In genomic region chr2:200068642-200069041, GRCh38 we compare ENCODE assay signal across 28 cellular contexts.
"Had no signal": no experiment of that assay in that cellular context is flagged by ENCODE, and none has a peak within 500 bp of the region (broad histone marks: within the 10 kb centered on the region; RNA-seq: fewer than 3 reads in every experiment).

No MANE protein-coding gene starts in this region.

- DNase-seq: kidney glomerular epithelial cell; left cardiac atrium; left ventricle myocardium superior; lower lobe of right lung; mammary epithelial cell; mesenchymal stem cell; naive thymus-derived CD8-positive, alpha-beta T cell; nucleus accumbens; spleen; stimulated activated CD4-positive, alpha-beta T cell treated with anti-CD3 and anti-CD28 coated beads, Interleukin-4, amount 100 ng/mL, for 24 hours; stimulated activated naive CD4-positive, alpha-beta T cell; tibial artery; trophoblast cell; upper lobe of right lung had no signal

- H3K36me3 ChIP-seq: lower lobe of right lung, right atrium auricular region, spleen, suprapubic skin, thoracic aorta, tibial artery, upper lobe of right lung had no signal

- H3K79me2 ChIP-seq: hepatocyte, parathyroid adenoma had no signal

- H2AFZ ChIP-seq: hepatocyte, parathyroid adenoma had no signal

- H3K4me2 ChIP-seq: hepatocyte had no signal

- ATAC-seq: left cardiac atrium; left lobe of liver; left ventricle myocardium superior; lower lobe of right lung; naive thymus-derived CD8-positive, alpha-beta T cell; sciatic nerve; stimulated activated effector memory CD8-positive, alpha-beta T cell treated with anti-CD3 and anti-CD28 coated beads, Interleukin-12 subunit alpha, Interleukin-12 subunit beta, amount 100 ng/mL, for 72 hours; upper lobe of right lung had no signal

- H3K4me3 ChIP-seq: hepatocyte, lower lobe of right lung, right atrium auricular region, skin epidermis, spleen, suprapubic skin, thoracic aorta, tibial artery, upper lobe of right lung had no signal

- H3K4me1 ChIP-seq: lower lobe of right lung, parathyroid adenoma, right atrium auricular region, spleen, suprapubic skin, tibial artery, upper lobe of right lung had no signal

- H3K27ac Mint-ChIP-seq: naive thymus-derived CD8-positive, alpha-beta T cell; nephron; stimulated activated effector memory CD8-positive, alpha-beta T cell treated with anti-CD3 and anti-CD28 coated beads, Interleukin-12 subunit alpha, Interleukin-12 subunit beta, amount 100 ng/mL, for 72 hours; stimulated activated naive CD8-positive, alpha-beta T cell treated with anti-CD3 and anti-CD28 coated beads, Interleukin-15, Interleukin-2, amounts not matched to agents 100 ng/mL and 50 ng/mL, for 24 hours had no signal

- H3K4me3 Mint-ChIP-seq: naive thymus-derived CD8-positive, alpha-beta T cell; nephron; neural crest cell; stimulated activated effector memory CD8-positive, alpha-beta T cell treated with anti-CD3 and anti-CD28 coated beads, Interleukin-12 subunit alpha, Interleukin-12 subunit beta, amount 100 ng/mL, for 72 hours; stimulated activated naive CD8-positive, alpha-beta T cell treated with anti-CD3 and anti-CD28 coated beads, Interleukin-15, Interleukin-2, amounts not matched to agents 100 ng/mL and 50 ng/mL, for 24 hours had no signal

- H3K27ac ChIP-seq: hepatocyte, lower lobe of right lung, parathyroid adenoma, right atrium auricular region, skin epidermis, spleen, suprapubic skin, thoracic aorta, tibial artery, upper lobe of right lung had no signal

- FAIRE-seq: keratinocyte, urothelium cell line had no signal

- H3K9ac ChIP-seq: parathyroid adenoma had no signal

- H3K4me1 Mint-ChIP-seq: naive thymus-derived CD8-positive, alpha-beta T cell; stimulated activated effector memory CD8-positive, alpha-beta T cell treated with anti-CD3 and anti-CD28 coated beads, Interleukin-12 subunit alpha, Interleukin-12 subunit beta, amount 100 ng/mL, for 72 hours had no signal

- H3K9me3 ChIP-seq: lower lobe of right lung, suprapubic skin, thoracic aorta, tibial artery, upper lobe of right lung had no signal

- H3K36me3 Mint-ChIP-seq: naive thymus-derived CD8-positive, alpha-beta T cell; stimulated activated effector memory CD8-positive, alpha-beta T cell treated with anti-CD3 and anti-CD28 coated beads, Interleukin-12 subunit alpha, Interleukin-12 subunit beta, amount 100 ng/mL, for 72 hours had no signal

- H3K27me3 ChIP-seq: hepatocyte, right atrium auricular region, spleen, suprapubic skin, tibial artery, upper lobe of right lung had no signal
